In genomic region chr12:46958093-46958492, GRCh38 we compare ENCODE assay signal across 26 cellular contexts.
"Had no signal": no experiment of that assay in that cellular context is flagged by ENCODE, and none has a peak within 500 bp of the region (broad histone marks: within the 10 kb centered on the region; RNA-seq: fewer than 3 reads in every experiment).

No MANE protein-coding gene starts in this region.

- ATAC-seq: activated naive CD4-positive, alpha-beta T cell treated with anti-CD3 and anti-CD28 coated beads, Interleukin-2, amount 50 U/mL, for 72 hours; activated naive CD8-positive, alpha-beta T cell treated with anti-CD3 and anti-CD28 coated beads, Interleukin-2, amount 50 U/mL, for 24 hours; activated T-cell treated with anti-CD3 and anti-CD28 coated beads, Interleukin-2, amount 50 U/mL, for 4 hours; Panc1; T-helper 17 cell had no signal

- FAIRE-seq: astrocyte had no signal

- DNase-seq: activated B cell treated with CpG ODN at 0.5 μM for 24 hours; activated CD4-positive, alpha-beta memory T cell treated with anti-CD3 and anti-CD28 coated beads for 36 hours; activated CD4-positive, alpha-beta T cell treated with anti-CD3 and anti-CD28 coated beads, Interleukin-2, amount 10 ng/mL, durations not matched to agents 7 days and 5 days; activated CD8-positive, alpha-beta memory T cell treated with anti-CD3 and anti-CD28 coated beads for 24 hours; activated effector memory CD4-positive, alpha-beta T cell treated with anti-CD3 and anti-CD28 coated beads, Interleukin-2, amount 50 U/mL, for 16 hours; activated naive CD4-positive, alpha-beta T cell treated with Interleukin-2 at 50 U/mL for 16 hours; activated naive CD8-positive, alpha-beta T cell treated with anti-CD3 and anti-CD28 coated beads, Interleukin-2, amount 50 U/mL, for 24 hours; activated T-cell treated with anti-CD3 and anti-CD28 coated beads, Interleukin-2, amount 50 U/mL, for 4 hours; amniotic stem cell; NCI-H1092; NCI-H1417; NCI-H1930; NCI-H2171 treated with DMSO at 0.1 percent for 48 hours; NCI-H345; NCI-H510A; NCI-H69; NK-92 treated with Interleukin-12 subunit alpha and Interleukin-12 subunit beta, amount 100 ng/mL, for 24 hours; OCI-M1; Right ventricle myocardium superior; T-helper 17 cell; T-helper 9 cell had no signal

- H3K4me2 ChIP-seq: KMS-11 had no signal

- H3K27ac ChIP-seq: KMS-11, RWPE1 had no signal

- H3K9ac ChIP-seq: KMS-11 had no signal
